In the genomic region with DNA sequence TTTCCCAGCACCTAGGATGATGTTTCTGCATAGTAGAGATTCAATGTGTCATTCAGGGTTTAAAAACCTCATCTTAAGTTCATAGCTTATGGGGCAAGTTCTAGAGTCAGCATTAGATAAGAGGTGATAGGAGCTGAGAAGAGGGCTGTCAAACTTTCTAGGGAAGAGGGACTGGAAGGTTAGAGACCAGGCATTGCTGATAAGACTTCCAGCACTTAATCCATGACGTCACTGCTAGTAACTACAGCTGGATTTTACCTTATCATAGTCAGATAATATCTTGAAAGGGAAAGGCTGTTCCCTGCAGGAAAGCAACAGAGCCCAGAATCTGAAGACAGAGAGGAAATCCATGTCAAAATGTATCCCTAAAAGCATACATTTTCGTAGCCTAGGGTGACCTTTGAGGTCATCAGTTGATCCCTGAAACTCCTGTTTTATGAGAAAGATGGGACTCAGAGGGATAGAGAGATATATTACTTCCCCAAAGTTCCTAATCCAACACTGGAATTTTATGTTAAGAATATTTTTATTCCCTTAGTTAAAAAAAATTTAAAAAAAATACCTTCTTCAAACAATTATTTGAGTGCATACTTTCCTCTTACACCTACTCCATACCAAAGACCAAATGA, we compare ENCODE assay signal across 27 cellular contexts. TPM values are rescaled to one million over a fixed set of nuclear protein-coding genes. Genes with fewer than 3 reads are reported as not detected.
"Had no signal": no experiment of that assay in that cellular context is flagged by ENCODE, and none has a peak within 500 bp of the region (broad histone marks: within the 10 kb centered on the region; RNA-seq: fewer than 3 reads in every experiment).

No MANE protein-coding gene starts in this region.

- H3K9me3 ChIP-seq: adrenal gland, breast epithelium, esophagus squamous epithelium, left lung, mucosa of descending colon, pancreas, psoas muscle, right atrium auricular region, stomach, suprapubic skin, transverse colon had no signal

- FAIRE-seq: pancreas, TTC549, urothelium cell line had no signal

- H3K4me1 ChIP-seq: breast epithelium, psoas muscle had no signal

- H3K27me3 ChIP-seq: adrenal gland, pancreas, right atrium auricular region, transverse colon had no signal

- DNase-seq: activated CD8-positive, alpha-beta memory T cell treated with anti-CD3 and anti-CD28 coated beads for 24 hours; activated CD8-positive, alpha-beta memory T cell treated with anti-CD3 and anti-CD28 coated beads, Interleukin-2, amount 50 U/mL, for 4 hours; activated naive CD4-positive, alpha-beta T cell; activated T-cell treated with anti-CD3 and anti-CD28 coated beads, Interleukin-2, amount 50 U/mL, for 24 hours; adrenal gland; cerebellar nuclear complex; esophagus squamous epithelium; foreskin fibroblast; kidney glomerular epithelial cell; left lung; mammary epithelial cell; mucosa of descending colon; nephron progenitor cell; pancreas; psoas muscle; stimulated activated CD4-positive, alpha-beta T cell treated with anti-CD3 and anti-CD28 coated beads, Interleukin-1b, Interleukin-23, amount 100 ng/mL, for 48 hours; stomach; T-helper 1 cell; transverse colon had no signal

- H3K4me3 ChIP-seq: adrenal gland, breast epithelium, coronary artery, esophagus squamous epithelium, left lung, mucosa of descending colon, pancreas, psoas muscle, right atrium auricular region, stomach, suprapubic skin, transverse colon had no signal

- H3K27ac ChIP-seq: adrenal gland, breast epithelium, coronary artery, esophagus squamous epithelium, left lung, pancreas, psoas muscle, right atrium auricular region, stomach, suprapubic skin, transverse colon had no signal

- H3K9me3 Mint-ChIP-seq: activated T-cell treated with anti-CD3 and anti-CD28 coated beads, Interleukin-2, amount 50 U/mL, for 24 hours; activated T-helper 2 cell treated with anti-CD3 and anti-CD28 coated beads, Interferon-gamma antibody, Interleukin-2, Interleukin-4, amounts not matched to agents 10 μg/mL and 5 μg/mL and 100 μg/mL, durations not matched to agents 14 hours and 24 hours and 36 hours; nephron progenitor cell had no signal

- H3K36me3 Mint-ChIP-seq: activated naive CD8-positive, alpha-beta T cell had no signal

- H3K36me3 ChIP-seq: adrenal gland, breast epithelium, esophagus squamous epithelium, left lung, pancreas, right atrium auricular region, stomach, suprapubic skin, transverse colon had no signal

- H3K4me3 Mint-ChIP-seq: activated naive CD8-positive, alpha-beta T cell; activated T-cell treated with anti-CD3 and anti-CD28 coated beads, Interleukin-2, amount 50 U/mL, for 24 hours; nephron progenitor cell had no signal

- ATAC-seq: left lung, mucosa of descending colon, pancreas, psoas muscle had no signal

- H3K27ac Mint-ChIP-seq: activated naive CD8-positive, alpha-beta T cell; activated T-cell treated with anti-CD3 and anti-CD28 coated beads, Interleukin-2, amount 50 U/mL, for 24 hours; activated T-helper 2 cell treated with anti-CD3 and anti-CD28 coated beads, Interferon-gamma antibody, Interleukin-2, Interleukin-4, amounts not matched to agents 10 μg/mL and 5 μg/mL and 100 μg/mL, durations not matched to agents 14 hours and 24 hours and 36 hours; nephron progenitor cell had no signal

RNA-seq across cellular contexts. Expression of a gene that starts 3.3 kb away (rescaled TPM):
- total RNA-seq: activated T-helper 2 cell treated with anti-CD3 and anti-CD28 coated beads, Interferon-gamma antibody, Interleukin-2, Interleukin-4, amounts not matched to agents 10 μg/mL and 5 μg/mL and 100 μg/mL, durations not matched to agents 14 hours and 24 hours and 36 hours had no signal
